Comparison of ENCODE assay signal across 33 cellular contexts in genomic region chr10:105506258-105506657, GRCh38.
"Had no signal": no experiment of that assay in that cellular context is flagged by ENCODE, and none has a peak within 500 bp of the region (broad histone marks: within the 10 kb centered on the region; RNA-seq: fewer than 3 reads in every experiment).

No MANE protein-coding gene starts in this region.

- H3K36me3 Mint-ChIP-seq: activated CD8-positive, alpha-beta memory T cell treated with anti-CD3 and anti-CD28 coated beads, Interleukin-2, amount 10 ng/mL, durations not matched to agents 7 days and 5 days; activated naive CD4-positive, alpha-beta T cell treated with anti-CD3 and anti-CD28 coated beads, Interleukin-2, amount 10 ng/mL, durations not matched to agents 7 days and 5 days; activated naive CD4-positive, alpha-beta T cell treated with anti-CD3 and anti-CD28 coated beads, Interleukin-2, amount 50 U/mL, for 24 hours; activated naive CD8-positive, alpha-beta T cell; activated naive CD8-positive, alpha-beta T cell treated with anti-CD3 and anti-CD28 coated beads, Interleukin-2, amount 10 ng/mL, durations not matched to agents 7 days and 5 days; WTC11 had no signal

- H3K4me1 Mint-ChIP-seq: activated CD4-positive, alpha-beta memory T cell treated with anti-CD3 and anti-CD28 coated beads, Interleukin-2, amount 10 ng/mL, durations not matched to agents 7 days and 5 days; activated CD4-positive, alpha-beta T cell treated with anti-CD3 and anti-CD28 coated beads for 36 hours; activated CD4-positive, alpha-beta T cell treated with anti-CD3 and anti-CD28 coated beads, Interleukin-2, amount 10 ng/mL, durations not matched to agents 7 days and 5 days; activated CD8-positive, alpha-beta memory T cell treated with anti-CD3 and anti-CD28 coated beads, Interleukin-2, amount 10 ng/mL, durations not matched to agents 7 days and 5 days; activated naive CD4-positive, alpha-beta T cell treated with anti-CD3 and anti-CD28 coated beads, Interleukin-2, amount 10 ng/mL, durations not matched to agents 7 days and 5 days; activated naive CD4-positive, alpha-beta T cell treated with anti-CD3 and anti-CD28 coated beads, Interleukin-2, amount 50 U/mL, for 24 hours; activated naive CD8-positive, alpha-beta T cell treated with anti-CD3 and anti-CD28 coated beads, Interleukin-2, amount 10 ng/mL, durations not matched to agents 7 days and 5 days; activated naive CD8-positive, alpha-beta T cell treated with anti-CD3 and anti-CD28 coated beads, Interleukin-2, amount 50 U/mL, for 24 hours had no signal

- H3K9me3 Mint-ChIP-seq: activated CD4-positive, alpha-beta T cell treated with anti-CD3 and anti-CD28 coated beads, Interleukin-2, amount 10 ng/mL, durations not matched to agents 7 days and 5 days; activated naive CD4-positive, alpha-beta T cell treated with anti-CD3 and anti-CD28 coated beads, Interleukin-2, amount 10 ng/mL, durations not matched to agents 7 days and 5 days; activated naive CD4-positive, alpha-beta T cell treated with anti-CD3 and anti-CD28 coated beads, Interleukin-2, amount 50 U/mL, for 24 hours; activated naive CD8-positive, alpha-beta T cell treated with anti-CD3 and anti-CD28 coated beads, Interleukin-2, amount 10 ng/mL, durations not matched to agents 7 days and 5 days; activated naive CD8-positive, alpha-beta T cell treated with anti-CD3 and anti-CD28 coated beads, Interleukin-2, amount 50 U/mL, for 24 hours; activated T-cell treated with anti-CD3 and anti-CD28 coated beads, Interleukin-2, amount 50 U/mL, for 24 hours; activated T-helper 2 cell treated with anti-CD3 and anti-CD28 coated beads, Interferon-gamma antibody, Interleukin-2, Interleukin-4, amounts not matched to agents 10 μg/mL and 5 μg/mL and 100 μg/mL, durations not matched to agents 14 hours and 24 hours and 36 hours; T-helper 1 cell treated with Interleukin-12 subunit alpha and Interleukin-12 subunit beta and Interleukin-4 antibody, amounts not matched to agents 30 μg/mL and 1 μg/mL, for 36 hours; T-helper 2 cell treated with Interferon-gamma antibody and Interleukin-4, amounts not matched to agents 5 μg/mL and 100 μg/mL, for 36 hours; WTC11 had no signal

- DNase-seq: activated CD4-positive, alpha-beta memory T cell treated with anti-CD3 and anti-CD28 coated beads, Interleukin-2, amount 10 ng/mL, durations not matched to agents 7 days and 5 days; activated CD4-positive, alpha-beta T cell treated with anti-CD3 and anti-CD28 coated beads for 1 hour; activated CD4-positive, alpha-beta T cell treated with anti-CD3 and anti-CD28 coated beads for 36 hours; activated CD4-positive, alpha-beta T cell treated with anti-CD3 and anti-CD28 coated beads for 48 hours; activated CD4-positive, alpha-beta T cell treated with anti-CD3 and anti-CD28 coated beads, Interleukin-2, amount 10 ng/mL, durations not matched to agents 7 days and 5 days; activated CD4-positive, alpha-beta T cell treated with anti-CD3 and anti-CD28 coated beads, Interleukin-2, amount 50 U/mL, for 48 hours; activated CD4-positive, CD25-positive, alpha-beta regulatory T cell; activated CD8-positive, alpha-beta memory T cell treated with anti-CD3 and anti-CD28 coated beads for 24 hours; activated CD8-positive, alpha-beta memory T cell treated with anti-CD3 and anti-CD28 coated beads, Interleukin-2, amount 10 ng/mL, durations not matched to agents 7 days and 5 days; activated CD8-positive, alpha-beta memory T cell treated with anti-CD3 and anti-CD28 coated beads, Interleukin-2, amount 50 U/mL, for 48 hours; activated CD8-positive, alpha-beta T cell treated with anti-CD3 and anti-CD28 coated beads, Interleukin-2, amount 10 ng/mL, durations not matched to agents 7 days and 5 days; activated effector memory CD4-positive, alpha-beta T cell treated with Interleukin-2 at 50 U/mL for 16 hours; activated gamma-delta T cell; activated naive CD4-positive, alpha-beta T cell treated with anti-CD3 and anti-CD28 coated beads, Interleukin-2, amount 10 ng/mL, durations not matched to agents 7 days and 5 days; activated naive CD4-positive, alpha-beta T cell treated with Interleukin-2 at 50 U/mL for 16 hours; activated naive CD8-positive, alpha-beta T cell treated with anti-CD3 and anti-CD28 coated beads, Interleukin-2, amount 10 ng/mL, durations not matched to agents 7 days and 5 days; activated naive CD8-positive, alpha-beta T cell treated with anti-CD3 and anti-CD28 coated beads, Interleukin-2, amount 50 U/mL, for 24 hours; activated T-cell treated with anti-CD3 and anti-CD28 coated beads, Interleukin-2, amount 50 U/mL, for 24 hours; activated T-cell treated with anti-CD3 and anti-CD28 coated beads, Interleukin-2, amount 50 U/mL, for 48 hours; amygdala; anterior cingulate cortex; brain microvascular endothelial cell; central memory CD4-positive, alpha-beta T cell; T-helper 1 cell; T-helper 2 cell; T-helper 9 cell; WERI-Rb-1 had no signal

- H3K4me3 Mint-ChIP-seq: activated CD4-positive, alpha-beta memory T cell treated with anti-CD3 and anti-CD28 coated beads, Interleukin-2, amount 10 ng/mL, durations not matched to agents 7 days and 5 days; activated CD4-positive, alpha-beta T cell treated with anti-CD3 and anti-CD28 coated beads for 36 hours; activated CD4-positive, alpha-beta T cell treated with anti-CD3 and anti-CD28 coated beads, Interleukin-2, amount 10 ng/mL, durations not matched to agents 7 days and 5 days; activated CD8-positive, alpha-beta memory T cell treated with anti-CD3 and anti-CD28 coated beads, Interleukin-2, amount 10 ng/mL, durations not matched to agents 7 days and 5 days; activated CD8-positive, alpha-beta T cell treated with anti-CD3 and anti-CD28 coated beads, Interleukin-2, amount 10 ng/mL, durations not matched to agents 7 days and 5 days; activated naive CD4-positive, alpha-beta T cell treated with anti-CD3 and anti-CD28 coated beads, Interleukin-2, amount 10 ng/mL, durations not matched to agents 7 days and 5 days; activated naive CD4-positive, alpha-beta T cell treated with anti-CD3 and anti-CD28 coated beads, Interleukin-2, amount 50 U/mL, for 24 hours; activated naive CD8-positive, alpha-beta T cell; activated naive CD8-positive, alpha-beta T cell treated with anti-CD3 and anti-CD28 coated beads, Interleukin-2, amount 10 ng/mL, durations not matched to agents 7 days and 5 days; activated naive CD8-positive, alpha-beta T cell treated with anti-CD3 and anti-CD28 coated beads, Interleukin-2, amount 50 U/mL, for 24 hours; activated T-cell treated with anti-CD3 and anti-CD28 coated beads, Interleukin-2, amount 50 U/mL, for 24 hours; T-helper 1 cell treated with Interleukin-12 subunit alpha and Interleukin-12 subunit beta and Interleukin-4 antibody, amounts not matched to agents 30 μg/mL and 1 μg/mL, for 36 hours; T-helper 2 cell treated with Interferon-gamma antibody and Interleukin-4, amounts not matched to agents 5 μg/mL and 100 μg/mL, for 36 hours; WTC11 had no signal

- H3K27me3 Mint-ChIP-seq: activated CD4-positive, alpha-beta memory T cell treated with anti-CD3 and anti-CD28 coated beads, Interleukin-2, amount 10 ng/mL, durations not matched to agents 7 days and 5 days; activated CD4-positive, alpha-beta T cell treated with anti-CD3 and anti-CD28 coated beads for 36 hours; activated CD4-positive, alpha-beta T cell treated with anti-CD3 and anti-CD28 coated beads, Interleukin-2, amount 10 ng/mL, durations not matched to agents 7 days and 5 days; activated CD8-positive, alpha-beta memory T cell treated with anti-CD3 and anti-CD28 coated beads, Interleukin-2, amount 10 ng/mL, durations not matched to agents 7 days and 5 days; activated naive CD4-positive, alpha-beta T cell treated with anti-CD3 and anti-CD28 coated beads, Interleukin-2, amount 10 ng/mL, durations not matched to agents 7 days and 5 days; activated naive CD8-positive, alpha-beta T cell treated with anti-CD3 and anti-CD28 coated beads, Interleukin-2, amount 10 ng/mL, durations not matched to agents 7 days and 5 days; activated naive CD8-positive, alpha-beta T cell treated with anti-CD3 and anti-CD28 coated beads, Interleukin-2, amount 50 U/mL, for 24 hours; activated T-cell treated with anti-CD3 and anti-CD28 coated beads, Interleukin-2, amount 50 U/mL, for 24 hours had no signal

- H3K27ac Mint-ChIP-seq: activated CD4-positive, alpha-beta memory T cell treated with anti-CD3 and anti-CD28 coated beads, Interleukin-2, amount 10 ng/mL, durations not matched to agents 7 days and 5 days; activated CD4-positive, alpha-beta T cell treated with anti-CD3 and anti-CD28 coated beads for 36 hours; activated CD4-positive, alpha-beta T cell treated with anti-CD3 and anti-CD28 coated beads, Interleukin-2, amount 10 ng/mL, durations not matched to agents 7 days and 5 days; activated CD8-positive, alpha-beta memory T cell treated with anti-CD3 and anti-CD28 coated beads, Interleukin-2, amount 10 ng/mL, durations not matched to agents 7 days and 5 days; activated CD8-positive, alpha-beta T cell treated with anti-CD3 and anti-CD28 coated beads, Interleukin-2, amount 10 ng/mL, durations not matched to agents 7 days and 5 days; activated naive CD4-positive, alpha-beta T cell treated with anti-CD3 and anti-CD28 coated beads, Interleukin-2, amount 10 ng/mL, durations not matched to agents 7 days and 5 days; activated naive CD4-positive, alpha-beta T cell treated with anti-CD3 and anti-CD28 coated beads, Interleukin-2, amount 50 U/mL, for 24 hours; activated naive CD8-positive, alpha-beta T cell; activated naive CD8-positive, alpha-beta T cell treated with anti-CD3 and anti-CD28 coated beads, Interleukin-2, amount 10 ng/mL, durations not matched to agents 7 days and 5 days; activated naive CD8-positive, alpha-beta T cell treated with anti-CD3 and anti-CD28 coated beads, Interleukin-2, amount 50 U/mL, for 24 hours; activated T-cell treated with anti-CD3 and anti-CD28 coated beads, Interleukin-2, amount 50 U/mL, for 24 hours; activated T-helper 2 cell treated with anti-CD3 and anti-CD28 coated beads, Interferon-gamma antibody, Interleukin-2, Interleukin-4, amounts not matched to agents 10 μg/mL and 5 μg/mL and 100 μg/mL, durations not matched to agents 14 hours and 24 hours and 36 hours; T-helper 1 cell treated with Interleukin-12 subunit alpha and Interleukin-12 subunit beta and Interleukin-4 antibody, amounts not matched to agents 30 μg/mL and 1 μg/mL, for 36 hours; T-helper 2 cell treated with Interferon-gamma antibody and Interleukin-4, amounts not matched to agents 5 μg/mL and 100 μg/mL, for 36 hours; WTC11 had no signal
